ENCODE assay signal across 8 cellular contexts in the genomic region with DNA sequence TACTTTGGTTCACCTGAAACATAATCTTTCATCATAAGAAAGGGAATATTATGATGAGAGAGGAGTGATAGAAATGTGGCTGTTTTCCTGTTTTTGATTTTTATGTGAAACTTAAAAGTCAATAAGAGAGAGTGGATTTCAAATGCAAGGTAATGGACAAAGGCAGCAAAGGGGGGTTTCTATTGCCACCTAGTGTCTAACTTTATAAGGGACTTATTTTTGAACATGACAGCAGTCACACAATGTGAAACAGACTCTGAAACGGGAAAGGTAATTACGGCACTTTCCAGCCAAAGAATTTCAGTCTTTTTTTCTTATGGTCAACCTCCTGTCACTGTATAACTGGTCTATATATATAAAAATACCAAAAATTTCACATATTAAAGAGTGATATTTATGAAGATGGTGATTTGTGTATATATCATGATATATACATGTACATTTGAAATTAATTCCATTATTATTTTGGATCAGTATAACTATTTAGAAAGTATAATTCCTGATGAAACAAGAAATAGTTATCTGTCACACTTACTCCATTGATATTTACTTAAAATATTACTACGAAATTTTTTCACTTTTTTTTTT.
DNase-seq lines count a peak whose midpoint lies in the region.

No MANE protein-coding gene starts in this region.

- H3K4me3 ChIP-seq in rectal smooth muscle tissue (ENCODE audit: low read length), result no peak overlapping the region

- no peak overlapping the region for H3K9ac ChIP-seq in rectal smooth muscle tissue (ENCODE audit: low read length)

- H3K27me3 ChIP-seq in rectal smooth muscle tissue (ENCODE audit: control insufficient read depth, insufficient read depth, low read length), result no peaks in the 10 kb centered on the region

- no peaks in the 10 kb centered on the region for H3K36me3 ChIP-seq in rectal smooth muscle tissue (ENCODE audit: control insufficient read depth, insufficient read depth, low read length)

- peak; percentile 39 for DNase-seq in SIG-M5 treated with dmso at 0.1 percent for 504 hours (lab: John Stamatoyannopoulos, UW; ENCODE audit: unreplicated experiment)
- DNase-seq in SIG-M5 (lab: John Stamatoyannopoulos, UW), result no peak
- peak; percentile 48 for DNase-seq in HCEC 1CT
- peak; percentile 79 for DNase-seq in LHCN-M2 (ENCODE audit: low read depth)
- peak; percentile 46 for DNase-seq in SHP77 treated with DMSO at 0.1 percent for 48 hours (lab: John Stamatoyannopoulos, UW)
- DNase-seq in fibroblast of the conjunctiva (ENCODE audit: low read depth), result peak; percentile 37
- no peak for DNase-seq in effector CD4-positive, alpha-beta T cell

- H3K4me1 ChIP-seq in rectal smooth muscle tissue (ENCODE audit: control insufficient read depth, insufficient read depth, low read length), result peaks cover 14% of the 10 kb centered on the region

- H3K27ac ChIP-seq in rectal smooth muscle tissue (ENCODE audit: low read depth, low read length), result peak overlapping the region; percentile 77

Comparison
In these comparisons a context has a peak if more than half of its experiments do, and no peak if none do; other contexts are left out.
1. DNase-seq: peak in SIG-M5 treated with dmso at 0.1 percent for 504 hours (single experiment), HCEC 1CT (single experiment), LHCN-M2 (single experiment), SHP77 treated with DMSO at 0.1 percent for 48 hours (single experiment) and fibroblast of the conjunctiva (single experiment); none in SIG-M5 (single experiment) and effector CD4-positive, alpha-beta T cell (single experiment).